14 cellular contexts compared by ENCODE assay signal in the genomic region with DNA sequence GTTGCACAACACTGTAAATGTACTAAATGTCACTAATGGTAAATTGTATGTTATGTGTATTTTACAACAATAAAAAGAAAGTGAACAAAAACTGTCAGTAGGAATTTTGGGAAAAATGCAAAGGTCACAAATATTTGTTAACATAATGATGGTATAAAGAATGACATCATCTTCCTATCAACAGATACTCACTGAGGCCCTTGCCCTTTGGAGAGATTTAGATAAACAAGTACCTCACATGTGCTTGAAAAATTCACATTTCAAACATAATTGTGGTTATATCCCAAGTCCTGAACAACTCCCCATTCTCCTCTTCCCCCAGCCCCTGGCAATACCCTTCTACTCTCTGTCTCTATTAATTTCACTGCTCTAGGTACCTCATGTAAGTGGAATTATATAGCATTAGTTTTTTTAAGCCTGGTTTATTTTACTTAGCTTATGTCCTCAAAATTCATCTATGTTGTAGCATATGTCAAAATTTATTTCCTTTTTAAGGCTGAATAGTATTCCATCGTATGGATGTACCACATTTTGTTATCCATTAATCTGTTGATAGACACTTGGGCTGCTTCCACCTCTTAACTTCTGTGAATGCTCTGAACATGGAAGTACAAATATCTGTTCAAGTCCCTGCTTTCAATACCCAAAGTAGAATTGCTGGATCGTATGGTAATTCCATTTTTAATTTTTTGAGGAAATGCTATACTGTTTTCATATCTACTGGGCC.
A peak's percentile ranks its signal among the peaks of the same experiment; 100 is the strongest.
DNase-seq lines count a peak whose midpoint lies in the region; ATAC-seq and TF ChIP-seq lines count a peak whose summit lies in the region.
"Had no signal": no experiment of that assay in that cellular context is flagged by ENCODE, and none has a peak within 500 bp of the region (broad histone marks: within the 10 kb centered on the region; RNA-seq: fewer than 3 reads in every experiment).

No MANE protein-coding gene starts in this region.

- H3K36me3 ChIP-seq in left ventricle myocardium inferior, result no peaks in the 10 kb centered on the region

- DNase-seq in EH (ENCODE audit: low read depth) (peak; percentile 46), HCEC 1CT (peak; percentile 58), NCI-H226 (peak; percentile 50), iris pigment epithelial cell (ENCODE audit: low read depth) (peak; percentile 29), left ventricle myocardium inferior (no peak), AG08396 (ENCODE audit: low spot score) (no peak)
- DNase-seq: ACHN; C1 segment of cervical spinal cord; CD4-positive, alpha-beta T cell; DMS153; H7; KG1 had no signal

- H3K27ac ChIP-seq in left ventricle myocardium inferior (replicated peaks), result no peak overlapping the region

- H3K4me3 ChIP-seq in left ventricle myocardium inferior, result no peak overlapping the region
- H3K4me3 ChIP-seq: GM23338 had no signal

- no peak for ATAC-seq in HG03457 (IDR thresholded peaks at IDR 0.05; ENCODE audit: unreplicated experiment)
- ATAC-seq: GM23338 had no signal

- intact Hi-C loops in left ventricle myocardium inferior (cut with micrococcal nuclease), result no loop called here

- no peaks in the 10 kb centered on the region for H3K4me1 ChIP-seq in left ventricle myocardium inferior

- no peaks in the 10 kb centered on the region for H3K27me3 ChIP-seq in left ventricle myocardium inferior (ENCODE audit: low read depth)

- peaks cover 10% of the 10 kb centered on the region for H3K9me3 ChIP-seq in left ventricle myocardium inferior (replicated peaks)

- no peak for TF ChIP-seq CTCF in left ventricle myocardium inferior (IDR thresholded peaks at IDR 0.05; ENCODE audit: borderline replicate concordance)

Comparison
In these comparisons a context has a peak if more than half of its experiments do, and no peak if none do; other contexts are left out.
1. DNase-seq: peak in EH (single experiment), HCEC 1CT (single experiment), NCI-H226 (single experiment) and iris pigment epithelial cell (single experiment); none in left ventricle myocardium inferior (single experiment) and AG08396 (single experiment).